ENCODE assay signal across 7 cellular contexts in the genomic region with DNA sequence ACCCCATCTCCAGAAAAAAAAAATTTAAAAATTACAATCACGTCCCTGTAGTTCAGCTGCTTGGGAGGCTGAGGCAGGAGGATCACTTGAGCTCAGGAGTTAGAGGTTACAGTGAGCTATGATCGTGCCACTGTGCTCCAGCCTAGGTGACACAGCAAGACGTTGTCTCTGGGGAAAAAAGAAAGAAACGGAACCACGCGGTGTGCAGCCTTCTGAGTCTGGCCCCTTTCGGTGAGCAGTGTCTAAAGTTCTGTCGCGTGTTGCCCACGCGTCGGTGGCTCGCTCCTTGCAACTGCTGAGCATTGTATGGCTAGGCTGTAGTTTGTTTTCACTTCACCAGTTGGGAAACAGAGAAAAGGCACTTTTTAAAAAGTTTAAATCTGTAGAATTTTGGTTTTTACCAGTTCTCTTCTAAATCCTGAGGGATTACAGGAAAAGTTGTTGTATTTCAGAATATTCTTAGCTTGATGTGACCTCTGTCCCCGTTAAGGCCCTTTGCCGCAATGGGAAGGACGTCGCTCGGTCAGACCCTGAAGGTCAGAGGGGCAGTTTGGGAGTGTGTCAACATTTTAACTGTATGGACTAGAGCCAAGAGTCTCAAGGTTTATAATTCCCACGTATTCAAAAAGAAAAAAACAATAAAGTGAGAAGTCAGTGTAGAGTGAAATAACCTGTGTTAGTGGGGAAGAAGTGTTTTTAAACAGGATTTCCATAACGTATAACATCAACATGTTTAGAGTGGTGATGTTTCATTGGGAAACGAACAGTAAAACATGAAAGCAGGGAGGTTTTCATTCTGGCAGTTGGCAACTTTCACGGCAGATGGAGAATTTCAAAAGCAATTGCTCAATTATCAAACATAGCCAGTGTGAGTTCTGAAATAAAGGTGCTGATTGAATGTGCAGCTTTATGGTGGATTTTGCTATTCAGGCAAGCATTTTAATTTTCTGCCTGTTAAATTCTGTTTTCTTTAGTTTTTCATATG. TPM values are rescaled to one million over a fixed set of nuclear protein-coding genes. Genes with fewer than 3 reads are reported as not detected.
DNase-seq lines count a peak whose midpoint lies in the region; ATAC-seq and TF ChIP-seq lines count a peak whose summit lies in the region.

No MANE protein-coding gene starts in this region.

- ATAC-seq in GM21619 (IDR thresholded peaks at IDR 0.05; ENCODE audit: unreplicated experiment), result no peak
- ATAC-seq in HG02852 (IDR thresholded peaks at IDR 0.05; ENCODE audit: unreplicated experiment), result no peak

- no peaks in the 10 kb centered on the region for H3K27me3 ChIP-seq in subcutaneous abdominal adipose tissue (ENCODE audit: control insufficient read depth in 5 of 5, insufficient read depth in 4 of 5, low read length in 5 of 5)

- no peak overlapping the region for H3K9ac ChIP-seq in subcutaneous abdominal adipose tissue (ENCODE audit: low read length in 5 of 5)

- H3K4me3 Mint-ChIP-seq in activated T-helper 2 cell treated with anti-CD3 and anti-CD28 coated beads, Interferon-gamma antibody, Interleukin-2, Interleukin-4, amounts not matched to agents 10 μg/mL and 5 μg/mL and 100 μg/mL, durations not matched to agents 14 hours and 24 hours and 36 hours (ENCODE audit: low read depth), result peak overlapping the region; percentile 63
- no peak overlapping the region for H3K4me3 Mint-ChIP-seq in mesothelial cell of epicardium

- peaks cover 0 to 34% (median 33%) of the 10 kb centered on the region in 5 donors for H3K4me1 ChIP-seq in subcutaneous abdominal adipose tissue (ENCODE audit: control insufficient read depth in 5 of 5, insufficient read depth in 5 of 5, low read length in 5 of 5)

- intact Hi-C loops in activated T-helper 2 cell treated with anti-CD3 and anti-CD28 coated beads, Interferon-gamma antibody, Interleukin-2, Interleukin-4, amounts not matched to agents 10 μg/mL and 5 μg/mL and 100 μg/mL, durations not matched to agents 14 hours and 24 hours and 36 hours (cut with micrococcal nuclease), result loop anchor here (1.0 to 10.0 kb wide), 4 partner anchors 89 to 238 kb away; a partner anchor contains a TSS

- no peak for TF ChIP-seq CTCF in mesothelial cell of epicardium (IDR thresholded peaks at IDR 0.05; ENCODE audit: unreplicated experiment)

- no peak overlapping the region for H3K4me3 ChIP-seq in subcutaneous abdominal adipose tissue (ENCODE audit: low read depth in 1 of 5, low read length in 5 of 5)

- no peaks in the 10 kb centered on the region for H3K9me3 Mint-ChIP-seq in activated T-helper 2 cell treated with anti-CD3 and anti-CD28 coated beads, Interferon-gamma antibody, Interleukin-2, Interleukin-4, amounts not matched to agents 10 μg/mL and 5 μg/mL and 100 μg/mL, durations not matched to agents 14 hours and 24 hours and 36 hours
- no peaks in the 10 kb centered on the region for H3K9me3 Mint-ChIP-seq in mesothelial cell of epicardium

- peaks cover 50% of the 10 kb centered on the region for H3K36me3 Mint-ChIP-seq in activated T-helper 2 cell treated with anti-CD3 and anti-CD28 coated beads, Interferon-gamma antibody, Interleukin-2, Interleukin-4, amounts not matched to agents 10 μg/mL and 5 μg/mL and 100 μg/mL, durations not matched to agents 14 hours and 24 hours and 36 hours (ENCODE audit: low read depth)
- H3K36me3 Mint-ChIP-seq in mesothelial cell of epicardium, result peaks cover 14% of the 10 kb centered on the region

- H3K27me3 Mint-ChIP-seq in activated T-helper 2 cell treated with anti-CD3 and anti-CD28 coated beads, Interferon-gamma antibody, Interleukin-2, Interleukin-4, amounts not matched to agents 10 μg/mL and 5 μg/mL and 100 μg/mL, durations not matched to agents 14 hours and 24 hours and 36 hours (ENCODE audit: low read depth), result no peaks in the 10 kb centered on the region
- no peaks in the 10 kb centered on the region for H3K27me3 Mint-ChIP-seq in mesothelial cell of epicardium (ENCODE audit: low read depth)

- H3K27ac ChIP-seq in subcutaneous abdominal adipose tissue (ENCODE audit: low read depth, low read length), result peak overlapping the region; percentile 54

- DNase-seq in HuH-7.5 (ENCODE audit: low spot score) (peak; percentile 37), mesothelial cell of epicardium (ENCODE audit: low spot score in 2 of 2, unreplicated experiment in 2 of 2) (no peak), A172 (ENCODE audit: low spot score) (no peak)
- DNase-seq in activated T-helper 2 cell treated with anti-CD3 and anti-CD28 coated beads, Interferon-gamma antibody, Interleukin-2, Interleukin-4, amounts not matched to agents 10 μg/mL and 5 μg/mL and 100 μg/mL, durations not matched to agents 14 hours and 24 hours and 36 hours (ENCODE audit: low spot score), result no peak

- H3K9me3 ChIP-seq in subcutaneous abdominal adipose tissue (ENCODE audit: control insufficient read depth in 5 of 5, low read length in 5 of 5), result no peaks in the 10 kb centered on the region

- peak overlapping the region; percentile 99 for H3K27ac Mint-ChIP-seq in activated T-helper 2 cell treated with anti-CD3 and anti-CD28 coated beads, Interferon-gamma antibody, Interleukin-2, Interleukin-4, amounts not matched to agents 10 μg/mL and 5 μg/mL and 100 μg/mL, durations not matched to agents 14 hours and 24 hours and 36 hours
- peak overlapping the region; percentile 28 for H3K27ac Mint-ChIP-seq in mesothelial cell of epicardium

- peaks cover 0 to 53% (median 30%) of the 10 kb centered on the region in 5 donors for H3K36me3 ChIP-seq in subcutaneous abdominal adipose tissue (ENCODE audit: control insufficient read depth in 5 of 5, insufficient read depth in 5 of 5, low read length in 5 of 5)

- peaks cover 36% of the 10 kb centered on the region for H3K4me1 Mint-ChIP-seq in activated T-helper 2 cell treated with anti-CD3 and anti-CD28 coated beads, Interferon-gamma antibody, Interleukin-2, Interleukin-4, amounts not matched to agents 10 μg/mL and 5 μg/mL and 100 μg/mL, durations not matched to agents 14 hours and 24 hours and 36 hours (ENCODE audit: low read depth)
- H3K4me1 Mint-ChIP-seq in mesothelial cell of epicardium, result peaks cover 1% of the 10 kb centered on the region

RNA-seq across cellular contexts. Expression of a gene that starts 45.8 kb away (rescaled TPM):
- 0.64 and 0.68 TPM in 2 replicates for total RNA-seq in activated T-helper 2 cell treated with anti-CD3 and anti-CD28 coated beads, Interferon-gamma antibody, Interleukin-2, Interleukin-4, amounts not matched to agents 10 μg/mL and 5 μg/mL and 100 μg/mL, durations not matched to agents 14 hours and 24 hours and 36 hours
- 2.5 to 3.1 TPM (median 2.6 TPM) in 3 replicates for total RNA-seq in mesothelial cell of epicardium
- total RNA-seq in A172 (2014; rRNA removed; shearing (Covaris generic)), result 0.55 TPM in 1 of 2 replicates, not detected in the other
